Comparison of ENCODE assay signal across 9 cellular contexts in genomic region chr9:127793093-127793708, GRCh38. TPM values are rescaled to one million over a fixed set of nuclear protein-coding genes. Genes with fewer than 3 reads are reported as not detected.
A peak's percentile ranks its signal among the peaks of the same experiment; 100 is the strongest.
DNase-seq lines count a peak whose midpoint lies in the region; FAIRE-seq and TF ChIP-seq lines count a peak whose summit lies in the region.
"Had no signal": no experiment of that assay in that cellular context is flagged by ENCODE, and none has a peak within 500 bp of the region (broad histone marks: within the 10 kb centered on the region; RNA-seq: fewer than 3 reads in every experiment).

No MANE protein-coding gene starts in this region.

- H3K4me3 ChIP-seq in parathyroid adenoma (ENCODE audit: low read depth, low read length) = no peak overlapping the region

- H3K9ac ChIP-seq in parathyroid adenoma = no peak overlapping the region

- H3K36me3 ChIP-seq in parathyroid adenoma (ENCODE audit: control insufficient read depth, insufficient read depth, low read length) = no peaks in the 10 kb centered on the region

- peak; percentile 41 for TF ChIP-seq POLR2A in GM12892 (IDR thresholded peaks at IDR 0.05; ENCODE audit: low read depth, low read length)

- H3K27me3 ChIP-seq in parathyroid adenoma (ENCODE audit: control insufficient read depth, insufficient read depth, low read length) = no peaks in the 10 kb centered on the region

- no peak overlapping the region for H3K4me2 ChIP-seq in parathyroid adenoma (ENCODE audit: low read length)

- no peaks in the 10 kb centered on the region for H3K9me3 ChIP-seq in parathyroid adenoma (ENCODE audit: control insufficient read depth, low read length)

- no peak for TF ChIP-seq CTCF in parathyroid adenoma (IDR thresholded peaks at IDR 0.05)

- no peak for FAIRE-seq in GM12892 (lab: Jason Lieb, UNC)

- in situ Hi-C loops in KBM-7 (cut with MboI; ENCODE audit: low pct_unique_long_range_greater_than_20kb, low sequenced_read_pairs) = no loop called here

- no peak overlapping the region for H2AFZ ChIP-seq in parathyroid adenoma

- DNase-seq in GM12892 (ENCODE audit: insufficient read length) = no peak
- peak; percentile 68 for DNase-seq in NCI-H2171 (lab: John Stamatoyannopoulos, UW)
- peak; percentile 79 for DNase-seq in cerebellum (ENCODE audit: low spot score)
- no peak for DNase-seq in stimulated activated CD4-positive, alpha-beta T cell treated with anti-CD3 and anti-CD28 coated beads, Interleukin-15, amount 100 ng/mL, for 24 hours
- no peak for DNase-seq in KBM-7
- no peak for DNase-seq in GF-D8 (lab: John Stamatoyannopoulos, UW)
- DNase-seq: nucleus accumbens had no signal

- no peaks in the 10 kb centered on the region for H3K4me1 ChIP-seq in parathyroid adenoma

- peak overlapping the region; percentile 19 for H3K27ac ChIP-seq in parathyroid adenoma
- H3K27ac ChIP-seq: HL-60 had no signal

- H3K79me2 ChIP-seq in parathyroid adenoma = no peaks in the 10 kb centered on the region

RNA-seq across cellular contexts. Expression of gene CDK9, which starts 7.4 kb away (rescaled TPM):
- 32.9 TPM for polyA plus RNA-seq in GM12892 (2012; ENCODE audit: missing spikeins)
- 38.9 TPM for total RNA-seq in cerebellum

RNA-seq across cellular contexts. Expression of gene FPGS, which starts 9.5 kb away (rescaled TPM):
- polyA plus RNA-seq in GM12892 (2012; ENCODE audit: missing spikeins) = 43.4 TPM
- total RNA-seq in cerebellum = 20.3 TPM

RNA-seq across cellular contexts. Expression of gene SH2D3C, which starts 14.7 kb away (rescaled TPM):
- polyA plus RNA-seq in GM12892 (2012; ENCODE audit: missing spikeins) = 6.4 TPM
- 8.5 TPM for total RNA-seq in cerebellum

RNA-seq across cellular contexts. Expression of gene TOR2A, which starts 58.1 kb away (rescaled TPM):
- polyA plus RNA-seq in GM12892 (2012; ENCODE audit: missing spikeins) = 4.7 TPM
- total RNA-seq in cerebellum = 8.3 TPM

Comparison
In these comparisons a context has a peak if more than half of its experiments do, and no peak if none do; other contexts are left out.
1. DNase-seq: peak in NCI-H2171 (single experiment) and cerebellum (single experiment); none in GM12892 (single experiment), stimulated activated CD4-positive, alpha-beta T cell treated with anti-CD3 and anti-CD28 coated beads, Interleukin-15, amount 100 ng/mL, for 24 hours (single experiment), KBM-7 (single experiment) and GF-D8 (single experiment).